ENCODE assay signal across 28 cellular contexts in the genomic region with DNA sequence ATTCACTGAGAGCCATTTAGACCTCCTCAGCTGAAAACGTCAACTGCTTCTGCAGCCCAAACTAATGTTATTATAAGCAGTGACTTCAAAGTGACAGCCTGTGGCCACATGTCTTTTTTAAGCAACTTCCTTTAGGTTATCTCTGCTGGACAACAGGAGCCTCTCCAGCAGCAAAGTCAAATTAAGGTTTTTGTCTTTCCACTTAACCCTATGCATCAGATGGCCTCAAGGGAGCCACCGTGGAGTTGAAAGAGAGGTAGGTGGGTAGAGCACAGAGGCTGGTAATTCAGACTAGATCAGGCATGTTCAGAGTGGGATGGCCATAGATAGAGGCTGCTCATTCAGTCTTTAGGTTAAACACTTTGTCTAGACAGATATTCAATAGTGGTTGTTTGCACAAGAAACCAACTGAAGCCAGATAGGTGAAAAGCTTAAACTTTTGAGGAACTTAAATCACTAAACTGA.
DNase-seq lines count a peak whose midpoint lies in the region; ATAC-seq and TF ChIP-seq lines count a peak whose summit lies in the region.
"Had no signal": no experiment of that assay in that cellular context is flagged by ENCODE, and none has a peak within 500 bp of the region (broad histone marks: within the 10 kb centered on the region; RNA-seq: fewer than 3 reads in every experiment).

No MANE protein-coding gene starts in this region.

- H3K4me2 ChIP-seq in smooth muscle cell = no peak overlapping the region
- H3K4me2 ChIP-seq: BLaER1 treated with 17β-estradiol and CSF1 and Interleukin-3, amounts not matched to agents 10 nM and 100 nM had no signal

- no peaks in the 10 kb centered on the region for H3F3A ChIP-seq in smooth muscle cell (ENCODE audit: low read depth)

- H3K4me1 ChIP-seq in cardiac muscle cell (ENCODE audit: low read depth) (peaks cover 51% of the 10 kb centered on the region), right atrium auricular region (peaks cover 0 to 6% of the 10 kb centered on the region in 2 donors), smooth muscle cell (ENCODE audit: low read depth) (peaks cover 6% of the 10 kb centered on the region), vagina (no peaks in the 10 kb centered on the region)
- H3K4me1 ChIP-seq: BLaER1 treated with 17β-estradiol and CSF1 and Interleukin-3, amounts not matched to agents 10 nM and 100 nM had no signal

- intact Hi-C loops in vagina (cut with DNase I) = no loop called here

- H3K9me3 ChIP-seq in cardiac muscle cell (ENCODE audit: low read depth) = no peaks in the 10 kb centered on the region
- H3K9me3 ChIP-seq in right atrium auricular region = peaks cover 0 to 5% of the 10 kb centered on the region in 2 donors
- H3K9me3 ChIP-seq in smooth muscle cell (replicated peaks; ENCODE audit: low read depth) = no peaks in the 10 kb centered on the region
- H3K9me3 ChIP-seq in vagina = no peaks in the 10 kb centered on the region
- H3K9me3 ChIP-seq: BLaER1 treated with 17β-estradiol and CSF1 and Interleukin-3, amounts not matched to agents 10 nM and 100 nM had no signal

- no peak overlapping the region for H3K4me3 ChIP-seq in cardiac muscle cell
- H3K4me3 ChIP-seq in right atrium auricular region = no peak overlapping the region
- H3K4me3 ChIP-seq in smooth muscle cell = no peak overlapping the region
- H3K4me3 ChIP-seq in vagina = no peak overlapping the region
- H3K4me3 ChIP-seq: BLaER1 treated with 17β-estradiol and CSF1 and Interleukin-3, amounts not matched to agents 10 nM and 100 nM had no signal

- H3K36me3 ChIP-seq in cardiac muscle cell (no peaks in the 10 kb centered on the region), right atrium auricular region (no peaks in the 10 kb centered on the region), smooth muscle cell (ENCODE audit: low read depth) (no peaks in the 10 kb centered on the region), vagina (no peaks in the 10 kb centered on the region)
- H3K36me3 ChIP-seq: BLaER1 treated with 17β-estradiol and CSF1 and Interleukin-3, amounts not matched to agents 10 nM and 100 nM had no signal

- no peaks in the 10 kb centered on the region for H3K27me3 ChIP-seq in cardiac muscle cell
- H3K27me3 ChIP-seq in right atrium auricular region = no peaks in the 10 kb centered on the region
- no peaks in the 10 kb centered on the region for H3K27me3 ChIP-seq in smooth muscle cell (ENCODE audit: low read depth)
- H3K27me3 ChIP-seq in vagina = no peaks in the 10 kb centered on the region
- H3K27me3 ChIP-seq: BLaER1 treated with 17β-estradiol and CSF1 and Interleukin-3, amounts not matched to agents 10 nM and 100 nM had no signal

- peak overlapping the region; percentile 76 for H2AFZ ChIP-seq in smooth muscle cell (ENCODE audit: low read depth)

- no peaks in the 10 kb centered on the region for H4K20me1 ChIP-seq in smooth muscle cell (ENCODE audit: low read depth)
- H4K20me1 ChIP-seq: BLaER1 treated with 17β-estradiol and CSF1 and Interleukin-3, amounts not matched to agents 10 nM and 100 nM had no signal

- peak in 1 of 2 donors; percentile 62 for DNase-seq in cardiac muscle cell (ENCODE audit: low read depth in 1 of 2, low spot score in 1 of 2)
- no peak for DNase-seq in right atrium auricular region (ENCODE audit: low spot score)
- DNase-seq in OCI-M2 (lab: John Stamatoyannopoulos, UW; ENCODE audit: unreplicated experiment) = peak; percentile 43
- DNase-seq in smooth muscle cell (lab: John Stamatoyannopoulos, UW; ENCODE audit: unreplicated experiment) = no peak
- no peak for DNase-seq in vagina (ENCODE audit: extremely low spot score in 2 of 2)
- DNase-seq in NCI-H128 (lab: John Stamatoyannopoulos, UW; ENCODE audit: unreplicated experiment) = no peak
- DNase-seq: activated CD4-positive, alpha-beta T cell treated with anti-CD3 and anti-CD28 coated beads for 48 hours; activated naive CD4-positive, alpha-beta T cell treated with anti-CD3 and anti-CD28 coated beads for 36 hours; activated T-cell treated with anti-CD3 and anti-CD28 coated beads, Interleukin-2, amount 50 U/mL, for 72 hours; amygdala; Calu3; DND-41; endodermal cell; Kasumi-1; naive thymus-derived CD4-positive, alpha-beta T cell; NCI-H1694 treated with DMSO at 0.1 percent for 48 hours; NCI-H2227 treated with DMSO at 0.1 percent for 48 hours; NCI-H774; nucleus accumbens; PC-3; SHP77 treated with DMSO at 0.1 percent for 48 hours; small intestine; stimulated activated CD4-positive, alpha-beta T cell treated with anti-CD3 and anti-CD28 coated beads, Interleukin-2, amount 100 ng/mL, for 24 hours; T-cell had no signal

- WGBS in smooth muscle cell (ENCODE audit: low lambda C conversion rate) = 15% methylated on average over 2 of the region's 2 CpGs

- H3K27ac ChIP-seq in cardiac muscle cell = peak overlapping the region; percentile 73
- H3K27ac ChIP-seq in right atrium auricular region = no peak overlapping the region
- peak overlapping the region; percentile 38 for H3K27ac ChIP-seq in smooth muscle cell (ENCODE audit: low read depth)
- no peak overlapping the region for H3K27ac ChIP-seq in vagina
- H3K27ac ChIP-seq: BLaER1 treated with 17β-estradiol and CSF1 and Interleukin-3, amounts not matched to agents 10 nM and 100 nM had no signal

- peak; percentile 51 for ATAC-seq in esophagus mucosa
- no peak for ATAC-seq in HG02571 (IDR thresholded peaks at IDR 0.05; ENCODE audit: unreplicated experiment)
- ATAC-seq: activated T-cell treated with anti-CD3 and anti-CD28 coated beads, Interleukin-2, amount 50 U/mL, for 72 hours; naive thymus-derived CD4-positive, alpha-beta T cell; PC-3; stimulated activated effector memory CD8-positive, alpha-beta T cell treated with anti-CD3 and anti-CD28 coated beads, Interleukin-12 subunit alpha, Interleukin-12 subunit beta, amount 100 ng/mL, for 72 hours; T-cell had no signal

- no peak for TF ChIP-seq POLR2A in vagina (IDR thresholded peaks at IDR 0.05)

- no peaks in the 10 kb centered on the region for H3K79me2 ChIP-seq in smooth muscle cell (ENCODE audit: low read depth)

- no peak overlapping the region for H3K9ac ChIP-seq in smooth muscle cell (ENCODE audit: low read depth)
- H3K9ac ChIP-seq: BLaER1 treated with 17β-estradiol and CSF1 and Interleukin-3, amounts not matched to agents 10 nM and 100 nM had no signal

- no peak for TF ChIP-seq CTCF in cardiac muscle cell (IDR thresholded peaks at IDR 0.05; ENCODE audit: low read depth, low read length)
- no peak for TF ChIP-seq CTCF in right atrium auricular region (IDR thresholded peaks at IDR 0.05)
- no peak for TF ChIP-seq CTCF in smooth muscle cell (IDR thresholded peaks at IDR 0.05; ENCODE audit: borderline replicate concordance, insufficient read depth, poor library complexity, severe bottlenecking)
- no peak for TF ChIP-seq CTCF in vagina (IDR thresholded peaks at IDR 0.05)

Comparison
In these comparisons a context has a peak if more than half of its experiments do, and no peak if none do; other contexts are left out.
1. H3K27ac ChIP-seq: peak in cardiac muscle cell (single experiment) and smooth muscle cell (single experiment); none in right atrium auricular region (0 of 2) and vagina (single experiment).